In genomic region chr3:61617651-61618050, GRCh38 we compare ENCODE assay signal across 18 cellular contexts. TPM values are rescaled to one million over a fixed set of nuclear protein-coding genes. Genes with fewer than 3 reads are reported as not detected.
A peak's percentile ranks its signal among the peaks of the same experiment; 100 is the strongest.
DNase-seq lines count a peak whose midpoint lies in the region; ATAC-seq and TF ChIP-seq lines count a peak whose summit lies in the region.
"Had no signal": no experiment of that assay in that cellular context is flagged by ENCODE, and none has a peak within 500 bp of the region (broad histone marks: within the 10 kb centered on the region; RNA-seq: fewer than 3 reads in every experiment).

No MANE protein-coding gene starts in this region.

- H3K79me2 ChIP-seq in parathyroid adenoma: peaks cover 43% of the 10 kb centered on the region

- H3K27ac Mint-ChIP-seq in WTC11: peak overlapping the region; percentile 66
- H3K27ac Mint-ChIP-seq: B cell, IgD-negative memory B cell had no signal

- H3K4me1 Mint-ChIP-seq in WTC11: peaks cover 60% of the 10 kb centered on the region
- H3K4me1 Mint-ChIP-seq: B cell, IgD-negative memory B cell had no signal

- no peak overlapping the region for H3K4me2 ChIP-seq in parathyroid adenoma (ENCODE audit: low read length)
- H3K4me2 ChIP-seq: PC-9 had no signal

- intact Hi-C loops in left colon (cut with DNase I, micrococcal nuclease) (no loop called here), ascending aorta (cut with DNase I) (no loop called here)

- H3K36me3 Mint-ChIP-seq in WTC11: peaks cover 8% of the 10 kb centered on the region
- H3K36me3 Mint-ChIP-seq: IgD-negative memory B cell had no signal

- no peak overlapping the region for H3K4me3 ChIP-seq in parathyroid adenoma (ENCODE audit: low read depth, low read length)
- no peak overlapping the region for H3K4me3 ChIP-seq in ascending aorta
- no peak overlapping the region for H3K4me3 ChIP-seq in H7 (ENCODE audit: insufficient read depth, low read depth, low read length)
- H3K4me3 ChIP-seq: HAP-1, PC-9 had no signal

- H3K36me3 ChIP-seq in parathyroid adenoma (ENCODE audit: control insufficient read depth, insufficient read depth, low read length): no peaks in the 10 kb centered on the region
- H3K36me3 ChIP-seq in ascending aorta: no peaks in the 10 kb centered on the region
- no peaks in the 10 kb centered on the region; the same call in 1 of the 2 replicates for H3K36me3 ChIP-seq in H7 (replicated peaks; ENCODE audit: control insufficient read depth, insufficient read depth, low read length)
- H3K36me3 ChIP-seq: HAP-1 had no signal

- DNase-seq in WTC11 (ENCODE audit: low spot score) (no peak), left colon (no peak), putamen (ENCODE audit: low spot score) (no peak), ascending aorta (ENCODE audit: low spot score in 2 of 2) (no peak), H7 (no peak)
- DNase-seq in activated CD4-positive, alpha-beta T cell treated with anti-CD3 and anti-CD28 coated beads for 48 hours: no peak
- DNase-seq: DMS79 treated with DMSO at 0.1 percent for 48 hours, Karpas-422, NCI-H1417 treated with DMSO at 0.1 percent for 48 hours, NCI-H2029, NCI-H345, NCI-H526, PC-9 had no signal

- H3K27me3 Mint-ChIP-seq in WTC11 (ENCODE audit: low read depth): no peaks in the 10 kb centered on the region
- H3K27me3 Mint-ChIP-seq: B cell, IgD-negative memory B cell had no signal

- H3K9me3 ChIP-seq in parathyroid adenoma (ENCODE audit: control insufficient read depth, low read length): no peaks in the 10 kb centered on the region
- no peaks in the 10 kb centered on the region for H3K9me3 ChIP-seq in ascending aorta
- H3K9me3 ChIP-seq: HAP-1 had no signal

- CTCF ChIA-PET in WTC11 (lab: Charles Lee): interaction anchor here (1.7 kb wide), 1 partner anchor 54 kb away, joined by 6 read pairs; no protein-coding TSS in a partner anchor

- POLR2A ChIA-PET in WTC11 (lab: Charles Lee): interaction anchor here (0.7 kb wide), 1 partner anchor 47 kb away, joined by 3 read pairs; no protein-coding TSS in a partner anchor

- H3K9me3 Mint-ChIP-seq in WTC11: no peaks in the 10 kb centered on the region

- no peak overlapping the region for H3K9ac ChIP-seq in parathyroid adenoma

- ATAC-seq in WTC11 (no peak), left colon (peak; percentile 16)

- no peaks in the 10 kb centered on the region for H3K27me3 ChIP-seq in parathyroid adenoma (ENCODE audit: control insufficient read depth, insufficient read depth, low read length)
- H3K27me3 ChIP-seq in ascending aorta: no peaks in the 10 kb centered on the region
- H3K27me3 ChIP-seq in H7 (ENCODE audit: control insufficient read depth, insufficient read depth, low read length): no peaks in the 10 kb centered on the region

- H3K4me1 ChIP-seq in parathyroid adenoma (peaks cover 30% of the 10 kb centered on the region), ascending aorta (peaks cover 0 to 9% of the 10 kb centered on the region in 2 donors)

- peak overlapping the region; percentile 47 for H2AFZ ChIP-seq in parathyroid adenoma
- H2AFZ ChIP-seq: PC-9 had no signal

- no peak overlapping the region for H3K4me3 Mint-ChIP-seq in WTC11
- H3K4me3 Mint-ChIP-seq: B cell, IgD-negative memory B cell had no signal

- no peak for TF ChIP-seq CTCF in WTC11 (IDR thresholded peaks at IDR 0.05)
- no peak for TF ChIP-seq CTCF in parathyroid adenoma (IDR thresholded peaks at IDR 0.05)
- no peak for TF ChIP-seq CTCF in ascending aorta (IDR thresholded peaks at IDR 0.05)

- H3K27ac ChIP-seq in parathyroid adenoma (peak overlapping the region; percentile 60), ascending aorta (no peak overlapping the region)
- H3K27ac ChIP-seq: PC-9, RWPE1 had no signal

TF ChIP-seq in WTC11, 78 proteins besides CTCF, POLR2A, EP300 and RAD21 (continues in another document):
- TF ChIP-seq ZNF263 (CRISPR knock-in tag; IDR thresholded peaks at IDR 0.05; ENCODE audit: low read depth): no peak
- TF ChIP-seq ZMAT4 (CRISPR knock-in tag; IDR thresholded peaks at IDR 0.05): no peak
- TF ChIP-seq ZBTB43 (CRISPR knock-in tag; IDR thresholded peaks at IDR 0.05): no peak
- no peak for TF ChIP-seq ZSCAN18 (CRISPR knock-in tag; IDR thresholded peaks at IDR 0.05)
- TF ChIP-seq ZNF138 (CRISPR knock-in tag; conservative IDR thresholded peaks at IDR 0.05): no peak
- TF ChIP-seq USF1 (CRISPR knock-in tag; IDR thresholded peaks at IDR 0.05): no peak
- TF ChIP-seq AR (CRISPR knock-in tag; IDR thresholded peaks at IDR 0.05): no peak
- TF ChIP-seq EMX1 (CRISPR knock-in tag; IDR thresholded peaks at IDR 0.05): no peak
- no peak for TF ChIP-seq FOXK1 (CRISPR knock-in tag; IDR thresholded peaks at IDR 0.05)
- TF ChIP-seq NFE2L1 (CRISPR knock-in tag; IDR thresholded peaks at IDR 0.05): no peak
- TF ChIP-seq RELA (CRISPR knock-in tag; IDR thresholded peaks at IDR 0.05; ENCODE audit: borderline replicate concordance): no peak
- TF ChIP-seq HMGA2 (CRISPR knock-in tag; IDR thresholded peaks at IDR 0.05): no peak
- TF ChIP-seq HMGXB4 (CRISPR knock-in tag; IDR thresholded peaks at IDR 0.05): no peak

RNA-seq across cellular contexts. Expression of gene PTPRG, which starts 56.3 kb away (rescaled TPM):
- 106 to 121 TPM (median 119 TPM) in 3 replicates for total RNA-seq in WTC11 (2021)
- 10 to 100 TPM; 26.0 to 33.4 TPM for total RNA-seq in left colon
- total RNA-seq in ascending aorta: 129 TPM
- 54.4 and 81.5 TPM in 2 replicates for total RNA-seq in H7 (2014; rRNA removed; shearing (Covaris generic))
